In the genomic region with DNA sequence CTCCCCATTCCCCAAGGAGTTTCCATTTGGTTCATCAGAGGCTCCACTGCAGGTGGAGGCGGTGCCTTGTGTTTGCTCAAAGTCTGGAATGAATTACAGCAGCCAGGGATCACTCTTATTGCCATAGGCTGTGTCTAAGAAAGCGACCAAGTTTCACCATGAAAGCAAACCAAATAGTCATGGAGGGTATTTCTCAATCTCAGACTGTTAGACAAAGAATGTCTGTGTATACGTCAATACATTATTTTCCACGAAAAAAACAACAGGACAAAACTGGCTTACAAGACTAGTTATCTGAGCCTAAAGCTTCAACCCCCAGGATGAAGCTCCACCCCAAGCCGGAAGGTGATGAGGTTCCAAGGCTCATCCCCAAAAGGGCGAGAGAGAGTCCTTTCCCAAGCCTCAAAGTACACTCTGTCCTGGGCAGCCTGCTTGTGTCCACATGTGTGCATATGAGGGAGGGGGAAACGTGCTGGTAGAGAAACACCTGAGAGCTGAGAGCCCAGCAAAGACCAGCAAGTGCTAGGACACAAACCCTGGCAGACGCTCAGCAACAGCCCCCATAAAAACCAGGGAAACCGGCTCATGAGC, we compare ENCODE assay signal across 9 cellular contexts. TPM values are rescaled to one million over a fixed set of nuclear protein-coding genes. Genes with fewer than 3 reads are reported as not detected.
DNase-seq lines count a peak whose midpoint lies in the region; ATAC-seq and TF ChIP-seq lines count a peak whose summit lies in the region.
"Had no signal": no experiment of that assay in that cellular context is flagged by ENCODE, and none has a peak within 500 bp of the region (broad histone marks: within the 10 kb centered on the region; RNA-seq: fewer than 3 reads in every experiment).

No MANE protein-coding gene starts in this region.

- H3K36me3 Mint-ChIP-seq in activated T-helper 1 cell treated with anti-CD3 and anti-CD28 coated beads, Interleukin-12 subunit alpha, Interleukin-12 subunit beta, Interleukin-2, Interleukin-4 antibody, amounts not matched to agents 30 ng/mL and 10 ng/mL and 1 ng/mL, durations not matched to agents 14 hours and 24 hours and 36 hours (ENCODE audit: low read depth): peaks cover 24% of the 10 kb centered on the region
- H3K36me3 Mint-ChIP-seq in stimulated activated memory B cell treated with anti-CD40 and anti-IgM and Interleukin-4, amounts not matched to agents 10 μg/mL and 1 μg/mL and 100 μg/mL, for 72 hours: peaks cover 9% of the 10 kb centered on the region

- H3K36me3 ChIP-seq in right atrium auricular region: no peaks in the 10 kb centered on the region

- H3K4me1 ChIP-seq in right atrium auricular region: peaks cover 0 to 74% of the 10 kb centered on the region in 2 donors

- no peaks in the 10 kb centered on the region for H3K27me3 Mint-ChIP-seq in activated T-helper 1 cell treated with anti-CD3 and anti-CD28 coated beads, Interleukin-12 subunit alpha, Interleukin-12 subunit beta, Interleukin-2, Interleukin-4 antibody, amounts not matched to agents 30 ng/mL and 10 ng/mL and 1 ng/mL, durations not matched to agents 14 hours and 24 hours and 36 hours (ENCODE audit: insufficient read depth)
- H3K27me3 Mint-ChIP-seq in stimulated activated memory B cell treated with anti-CD40 and anti-IgM and Interleukin-4, amounts not matched to agents 10 μg/mL and 1 μg/mL and 100 μg/mL, for 72 hours: no peaks in the 10 kb centered on the region

- ATAC-seq in stimulated activated memory B cell treated with anti-CD40 and anti-IgM and Interleukin-4, amounts not matched to agents 10 μg/mL and 1 μg/mL and 100 μg/mL, for 72 hours: no peak
- no peak for ATAC-seq in HG03378 (IDR thresholded peaks at IDR 0.05; ENCODE audit: unreplicated experiment)

- H3K4me3 Mint-ChIP-seq in activated T-helper 1 cell treated with anti-CD3 and anti-CD28 coated beads, Interleukin-12 subunit alpha, Interleukin-12 subunit beta, Interleukin-2, Interleukin-4 antibody, amounts not matched to agents 30 ng/mL and 10 ng/mL and 1 ng/mL, durations not matched to agents 14 hours and 24 hours and 36 hours: peak overlapping the region; percentile 45
- peak overlapping the region; percentile 82 for H3K4me3 Mint-ChIP-seq in stimulated activated memory B cell treated with anti-CD40 and anti-IgM and Interleukin-4, amounts not matched to agents 10 μg/mL and 1 μg/mL and 100 μg/mL, for 72 hours

- H3K4me3 ChIP-seq in right atrium auricular region: peak overlapping the region in 1 of 2 donors; percentile 79

- H3K9me3 Mint-ChIP-seq in activated T-helper 1 cell treated with anti-CD3 and anti-CD28 coated beads, Interleukin-12 subunit alpha, Interleukin-12 subunit beta, Interleukin-2, Interleukin-4 antibody, amounts not matched to agents 30 ng/mL and 10 ng/mL and 1 ng/mL, durations not matched to agents 14 hours and 24 hours and 36 hours: no peaks in the 10 kb centered on the region
- H3K9me3 Mint-ChIP-seq in stimulated activated memory B cell treated with anti-CD40 and anti-IgM and Interleukin-4, amounts not matched to agents 10 μg/mL and 1 μg/mL and 100 μg/mL, for 72 hours: no peaks in the 10 kb centered on the region

- DNase-seq in DMS79 treated with DMSO at 0.1 percent for 48 hours (lab: John Stamatoyannopoulos, UW): peak; percentile 37
- DNase-seq in DMS79 (lab: John Stamatoyannopoulos, UW): no peak
- no peak for DNase-seq in activated T-helper 1 cell treated with anti-CD3 and anti-CD28 coated beads, Interleukin-12 subunit alpha, Interleukin-12 subunit beta, Interleukin-2, Interleukin-4 antibody, amounts not matched to agents 30 ng/mL and 10 ng/mL and 1 ng/mL, durations not matched to agents 14 hours and 24 hours and 36 hours (ENCODE audit: low spot score)
- DNase-seq in right atrium auricular region (ENCODE audit: low spot score): peak; percentile 90
- no peak for DNase-seq in NOMO-1 treated with dmso at 0.1 percent for 144 hours (lab: John Stamatoyannopoulos, UW; ENCODE audit: unreplicated experiment)
- no peak for DNase-seq in NCI-H524 treated with DMSO at 0.1 percent for 48 hours (lab: John Stamatoyannopoulos, UW)
- DNase-seq: kidney glomerular epithelial cell had no signal

- H3K27me3 ChIP-seq in right atrium auricular region: no peaks in the 10 kb centered on the region

- H3K27ac Mint-ChIP-seq in activated T-helper 1 cell treated with anti-CD3 and anti-CD28 coated beads, Interleukin-12 subunit alpha, Interleukin-12 subunit beta, Interleukin-2, Interleukin-4 antibody, amounts not matched to agents 30 ng/mL and 10 ng/mL and 1 ng/mL, durations not matched to agents 14 hours and 24 hours and 36 hours: peak overlapping the region; percentile 42
- peak overlapping the region; percentile 93 for H3K27ac Mint-ChIP-seq in stimulated activated memory B cell treated with anti-CD40 and anti-IgM and Interleukin-4, amounts not matched to agents 10 μg/mL and 1 μg/mL and 100 μg/mL, for 72 hours

- peaks cover 87% of the 10 kb centered on the region for H3K4me1 Mint-ChIP-seq in activated T-helper 1 cell treated with anti-CD3 and anti-CD28 coated beads, Interleukin-12 subunit alpha, Interleukin-12 subunit beta, Interleukin-2, Interleukin-4 antibody, amounts not matched to agents 30 ng/mL and 10 ng/mL and 1 ng/mL, durations not matched to agents 14 hours and 24 hours and 36 hours (ENCODE audit: low read depth)
- peaks cover 87% of the 10 kb centered on the region for H3K4me1 Mint-ChIP-seq in stimulated activated memory B cell treated with anti-CD40 and anti-IgM and Interleukin-4, amounts not matched to agents 10 μg/mL and 1 μg/mL and 100 μg/mL, for 72 hours

- no peak for TF ChIP-seq CTCF in right atrium auricular region (IDR thresholded peaks at IDR 0.05)

- H3K9me3 ChIP-seq in right atrium auricular region: no peaks in the 10 kb centered on the region

- intact Hi-C loops in activated T-helper 1 cell treated with anti-CD3 and anti-CD28 coated beads, Interleukin-12 subunit alpha, Interleukin-12 subunit beta, Interleukin-2, Interleukin-4 antibody, amounts not matched to agents 30 ng/mL and 10 ng/mL and 1 ng/mL, durations not matched to agents 14 hours and 24 hours and 36 hours (cut with micrococcal nuclease): no loop called here

- peak overlapping the region; percentile 99 for H3K27ac ChIP-seq in right atrium auricular region

RNA-seq across cellular contexts. Expression of gene B4GALT1, which starts 4.3 kb away (rescaled TPM):
- total RNA-seq in activated T-helper 1 cell treated with anti-CD3 and anti-CD28 coated beads, Interleukin-12 subunit alpha, Interleukin-12 subunit beta, Interleukin-2, Interleukin-4 antibody, amounts not matched to agents 30 ng/mL and 10 ng/mL and 1 ng/mL, durations not matched to agents 14 hours and 24 hours and 36 hours: 64.4 and 66.5 TPM in 2 replicates
- total RNA-seq in right atrium auricular region: 10 to 100 TPM; 57.6 to 76.1 TPM

Comparison
In these comparisons a context has a peak if more than half of its experiments do, and no peak if none do; other contexts are left out.
1. DNase-seq: peak in DMS79 treated with DMSO at 0.1 percent for 48 hours (single experiment) and right atrium auricular region (single experiment); none in DMS79 (single experiment), activated T-helper 1 cell treated with anti-CD3 and anti-CD28 coated beads, Interleukin-12 subunit alpha, Interleukin-12 subunit beta, Interleukin-2, Interleukin-4 antibody, amounts not matched to agents 30 ng/mL and 10 ng/mL and 1 ng/mL, durations not matched to agents 14 hours and 24 hours and 36 hours (single experiment), NOMO-1 treated with dmso at 0.1 percent for 144 hours (single experiment) and NCI-H524 treated with DMSO at 0.1 percent for 48 hours (single experiment).